Comparison of ENCODE assay signal across 1 cellular context in genomic region chr12:45260481-45260824, GRCh38.
TF ChIP-seq lines count a peak whose summit lies in the region.

No MANE protein-coding gene starts in this region.

TF ChIP-seq in WTC11, 78 proteins besides CTCF, POLR2A, EP300 and RAD21 (continued from another document):
- TF ChIP-seq ZNF281 (CRISPR knock-in tag; IDR thresholded peaks at IDR 0.05): no peak
- TF ChIP-seq JAZF1 (CRISPR knock-in tag; IDR thresholded peaks at IDR 0.05): no peak
- no peak for TF ChIP-seq PRRX2 (CRISPR knock-in tag; IDR thresholded peaks at IDR 0.05)
- TF ChIP-seq ETV6 (CRISPR knock-in tag; IDR thresholded peaks at IDR 0.05): no peak
- TF ChIP-seq ATF3 (CRISPR knock-in tag; conservative IDR thresholded peaks at IDR 0.05): no peak
- TF ChIP-seq TP53 (CRISPR knock-in tag; IDR thresholded peaks at IDR 0.05): no peak
- no peak for TF ChIP-seq ZNF396 (CRISPR knock-in tag; IDR thresholded peaks at IDR 0.05; ENCODE audit: borderline replicate concordance)
- no peak for TF ChIP-seq ZNF532 (CRISPR knock-in tag; IDR thresholded peaks at IDR 0.05; ENCODE audit: borderline replicate concordance)
- no peak for TF ChIP-seq ZNF423 (CRISPR knock-in tag; IDR thresholded peaks at IDR 0.05)
- no peak for TF ChIP-seq MYBL2 (CRISPR knock-in tag; IDR thresholded peaks at IDR 0.05)
- TF ChIP-seq TEAD4 (CRISPR knock-in tag; IDR thresholded peaks at IDR 0.05): no peak
TF ChIP-seq in WTC11: peak in this region for 0.
